Comparison of ENCODE assay signal across 2 cellular contexts in the genomic region with DNA sequence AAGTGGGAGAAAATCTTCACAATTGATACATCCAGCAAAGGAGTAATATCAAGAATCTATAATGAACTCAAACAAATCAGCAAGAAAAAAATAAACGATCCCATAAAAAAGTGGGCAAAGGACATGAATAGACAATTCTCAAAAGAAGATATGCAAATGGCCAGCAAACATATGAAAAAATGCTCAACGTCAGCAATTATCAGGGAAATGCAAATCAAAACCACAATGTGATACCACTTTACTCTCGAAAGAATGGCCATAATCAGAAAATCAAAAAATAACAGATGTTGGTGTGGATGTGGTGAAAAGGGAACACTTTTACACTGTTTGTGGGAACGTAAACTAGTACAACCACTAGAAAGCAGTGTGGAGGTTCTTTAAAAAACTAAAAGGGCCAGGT.
TF ChIP-seq lines count a peak whose summit lies in the region.

No MANE protein-coding gene starts in this region.

TF ChIP-seq in A549, 52 proteins besides CTCF, POLR2A, EP300 and RAD21:
- TF ChIP-seq RARB (CRISPR knock-in tag; IDR thresholded peaks at IDR 0.05), result no peak
- TF ChIP-seq MAFK (IDR thresholded peaks at IDR 0.05; ENCODE audit: partially characterized antibody), result peak; percentile 48
- TF ChIP-seq CHD4 (IDR thresholded peaks at IDR 0.05; ENCODE audit: borderline replicate concordance), result no peak

TF ChIP-seq in IMR-90, 13 proteins besides CTCF, POLR2A, EP300 and RAD21:
- TF ChIP-seq NFE2L2 (IDR thresholded peaks at IDR 0.05; ENCODE audit: low read depth, low read length) (no peak), MAFK (IDR thresholded peaks at IDR 0.05; ENCODE audit: low read depth, low read length) (peak; percentile 35; the same call in 1 of the 2 replicates), RCOR1 (IDR thresholded peaks at IDR 0.05; ENCODE audit: insufficient replicate concordance, low read length) (no peak), MXI1 (IDR thresholded peaks at IDR 0.05; ENCODE audit: borderline replicate concordance, low read depth, low read length) (no peak)
TF ChIP-seq in IMR-90: peak in this region for 1.
